ENCODE assay signal across 8 cellular contexts in genomic region chr18:50281295-50281971, GRCh38.
DNase-seq lines count a peak whose midpoint lies in the region; ATAC-seq and TF ChIP-seq lines count a peak whose summit lies in the region.

Gene MBD1, minus strand, starts transcription at chr18:50281523. Its CDS starts 1,531 bp downstream, at chr18:50279992.

- H3K4me3 ChIP-seq in AG10803 (ENCODE audit: low read length) = peak within 1 kb of the TSS; percentile 100

- peak; percentile 34 for TF ChIP-seq CTCF in AG10803 (conservative IDR thresholded peaks at IDR 0.05; ENCODE audit: low read length)

- no peaks in the 10 kb centered on the region for H3K27me3 Mint-ChIP-seq in central memory CD8-positive, alpha-beta T cell

- H3K9me3 Mint-ChIP-seq in central memory CD8-positive, alpha-beta T cell = no peaks in the 10 kb centered on the region

- DNase-seq in AG10803 (ENCODE audit: low read depth) (peak; percentile 99), NCI-H446 (lab: John Stamatoyannopoulos, UW) (peak; percentile 97 to 98), inferior parietal cortex (ENCODE audit: extremely low spot score) (peak; percentile 96)
- DNase-seq in activated CD4-positive, CD25-positive, alpha-beta regulatory T cell treated with anti-CD3 and anti-CD28 coated beads, Interleukin-2, amount 50 U/mL, for 16 hours (ENCODE audit: low read depth, low spot score) = peak; percentile 96
- DNase-seq in central memory CD8-positive, alpha-beta T cell (ENCODE audit: low spot score in 2 of 2) = peak; percentile 88 to 95
- DNase-seq in stimulated activated CD4-positive, alpha-beta T cell treated with anti-CD3 and anti-CD28 coated beads, Interleukin-12 subunit alpha, Interleukin-12 subunit beta, amount 100 ng/mL, for 24 hours (ENCODE audit: low read depth in 2 of 2) = peak; percentile 93 to 95

- peaks cover 50% of the 10 kb centered on the region for H3K4me1 Mint-ChIP-seq in central memory CD8-positive, alpha-beta T cell

- ATAC-seq in GM19025 (IDR thresholded peaks at IDR 0.05; ENCODE audit: low read depth, unreplicated experiment) (peak; percentile 89), HG03342 (IDR thresholded peaks at IDR 0.05; ENCODE audit: unreplicated experiment) (peak; percentile 89)
- peak; percentile 94 for ATAC-seq in central memory CD8-positive, alpha-beta T cell (replicated peaks; ENCODE audit: extremely low read depth, poor library complexity, severe bottlenecking)

- H3K36me3 Mint-ChIP-seq in central memory CD8-positive, alpha-beta T cell (ENCODE audit: insufficient read depth) = peaks cover 41% of the 10 kb centered on the region

- peak within 1 kb of the TSS; percentile 94 for H3K27ac Mint-ChIP-seq in central memory CD8-positive, alpha-beta T cell (ENCODE audit: low read depth)

- H3K4me3 Mint-ChIP-seq in central memory CD8-positive, alpha-beta T cell = peak within 1 kb of the TSS; percentile 95

Comparison
In these comparisons a context has a peak if more than half of its experiments do, and no peak if none do; other contexts are left out.
1. Peak in every context shown above with its lines: DNase-seq, ATAC-seq and H3K4me3 ChIP-seq.